ENCODE assay signal across 27 cellular contexts in the genomic region with DNA sequence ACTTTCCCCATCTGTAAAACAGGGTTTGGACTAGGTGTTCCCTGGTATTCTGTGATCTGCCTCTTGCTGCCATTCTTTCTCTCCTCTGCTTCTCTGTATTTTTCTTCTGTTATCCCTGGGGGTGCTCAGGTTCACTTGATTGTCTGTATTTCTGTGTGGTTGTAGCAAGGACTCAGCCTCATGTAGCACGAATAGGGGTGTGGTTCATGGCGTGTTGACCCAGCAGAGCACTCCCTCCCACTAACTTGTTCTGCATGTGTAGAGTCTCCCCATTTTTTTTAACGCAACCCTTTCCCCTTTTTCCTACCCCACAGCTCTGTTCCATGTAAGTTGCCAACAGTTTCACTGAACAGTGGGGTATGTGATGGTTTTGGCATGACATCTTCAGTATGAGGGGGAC. TPM values are rescaled to one million over a fixed set of nuclear protein-coding genes. Genes with fewer than 3 reads are reported as not detected.
DNase-seq lines count a peak whose midpoint lies in the region; ATAC-seq, FAIRE-seq and TF ChIP-seq lines count a peak whose summit lies in the region.
"Had no signal": no experiment of that assay in that cellular context is flagged by ENCODE, and none has a peak within 500 bp of the region (broad histone marks: within the 10 kb centered on the region; RNA-seq: fewer than 3 reads in every experiment).

No MANE protein-coding gene starts in this region.

- H2AFZ ChIP-seq in HepG2 (ENCODE audit: low read length) = no peak overlapping the region
- no peak overlapping the region for H2AFZ ChIP-seq in HCT116 (ENCODE audit: low read depth, low read length, poor library complexity, severe bottlenecking)

- H3K36me3 ChIP-seq in HepG2 (replicated peaks in 1 of 2; ENCODE audit: control insufficient read depth in 1 of 2, insufficient read depth in 2 of 2, low read length in 2 of 2) = peaks cover 5 to 27% of the 10 kb centered on the region in 2 experiments; a peak in 3 of 5 replicates
- H3K36me3 ChIP-seq in right lobe of liver = peaks cover 0 to 31% (median 9%) of the 10 kb centered on the region in 4 donors
- peaks cover 5 to 15% of the 10 kb centered on the region in 2 experiments; a peak in 3 of 4 replicates for H3K36me3 ChIP-seq in HCT116 (ENCODE audit: control insufficient read depth in 1 of 2, insufficient read depth in 2 of 2, low read length in 2 of 2)
- H3K36me3 ChIP-seq in suprapubic skin = peaks cover 37% of the 10 kb centered on the region

- BruUV-seq in HepG2 (replicated peaks; lab: Mats Ljungman, UMichigan) = TSS peak; percentile 37
- TSS peak; percentile 41 for BruUV-seq in HCT116 (replicated peaks; lab: Mats Ljungman, UMichigan)

- no peak overlapping the region for H3K9ac ChIP-seq in HepG2 (ENCODE audit: insufficient read depth, low read depth, low read length)
- H3K9ac ChIP-seq in HCT116 (ENCODE audit: low read length) = no peak overlapping the region

- no peaks in the 10 kb centered on the region for H4K20me1 ChIP-seq in HepG2 (ENCODE audit: insufficient read depth, low read length)
- H4K20me1 ChIP-seq in HCT116 (ENCODE audit: insufficient read depth) = no peaks in the 10 kb centered on the region

- H3K9me3 ChIP-seq in HepG2 (ENCODE audit: low read length) (no peaks in the 10 kb centered on the region), right lobe of liver (no peaks in the 10 kb centered on the region), HCT116 (ENCODE audit: control insufficient read depth in 1 of 2, insufficient read depth in 1 of 2, low read depth in 1 of 2, low read length in 2 of 2) (no peaks in the 10 kb centered on the region), suprapubic skin (no peaks in the 10 kb centered on the region)
- H3K9me3 ChIP-seq: esophagus muscularis mucosa, heart right ventricle, pancreas, Peyer's patch, transverse colon had no signal

- H3K27ac ChIP-seq in HepG2 (ENCODE audit: extremely low read length, insufficient read depth, low read length) (no peak overlapping the region), right lobe of liver (no peak overlapping the region), HCT116 (ENCODE audit: low read depth, low read length) (no peak overlapping the region), suprapubic skin (peak overlapping the region; percentile 1)
- H3K27ac ChIP-seq: coronary artery, esophagus muscularis mucosa, foreskin keratinocyte, pancreas, Peyer's patch, transverse colon had no signal

- no peak for TF ChIP-seq RAD21 in HepG2 (CRISPR knock-in tag; IDR thresholded peaks at IDR 0.05)
- no peak for TF ChIP-seq RAD21 in HCT116 (IDR thresholded peaks at IDR 0.05; ENCODE audit: low read depth)

- RAD21 ChIA-PET in HCT116 (lab: Charles Lee; ENCODE audit: low non-redundant PET in 1 of 2, low total read pairs in 2 of 2, uncharacterized antibody in 2 of 2, unreplicated experiment in 2 of 2) = no interaction called here

- H3K27me3 ChIP-seq in HepG2 (ENCODE audit: control insufficient read depth in 1 of 2, insufficient read depth in 2 of 2, low read length in 2 of 2) (no peaks in the 10 kb centered on the region), right lobe of liver (no peaks in the 10 kb centered on the region), HCT116 (ENCODE audit: insufficient read depth, low read length) (no peaks in the 10 kb centered on the region), suprapubic skin (no peaks in the 10 kb centered on the region)
- H3K27me3 ChIP-seq: esophagus muscularis mucosa, foreskin keratinocyte, heart right ventricle, pancreas, Peyer's patch, transverse colon had no signal

- H3K4me3 ChIP-seq in HepG2 (replicated peaks in 1 of 3; ENCODE audit: insufficient read depth in 1 of 3, low read depth in 2 of 3, low read length in 3 of 3) = no peak overlapping the region
- H3K4me3 ChIP-seq in right lobe of liver = no peak overlapping the region
- no peak overlapping the region for H3K4me3 ChIP-seq in HCT116 (replicated peaks in 1 of 2; ENCODE audit: low read depth in 1 of 2, low read length in 2 of 2)
- H3K4me3 ChIP-seq in suprapubic skin = no peak overlapping the region
- H3K4me3 ChIP-seq: coronary artery, esophagus muscularis mucosa, heart right ventricle, pancreas, Peyer's patch, transverse colon had no signal

- no peak overlapping the region for H3K4me2 ChIP-seq in HepG2 (ENCODE audit: low read depth, low read length)
- H3K4me2 ChIP-seq in HCT116 (ENCODE audit: low read length) = no peak overlapping the region

- no peak for FAIRE-seq in HepG2 (lab: Jason Lieb, UNC)
- FAIRE-seq: bronchial epithelial cell, kidney, pancreas had no signal

- TF ChIP-seq CTCF in HepG2 (CRISPR knock-in tag; IDR thresholded peaks at IDR 0.05) (no peak), right lobe of liver (IDR thresholded peaks at IDR 0.05) (no peak), HCT116 (IDR thresholded peaks at IDR 0.05 in 2 of 3, conservative IDR thresholded peaks at IDR 0.05 in 1 of 3; ENCODE audit: borderline replicate concordance in 1 of 3, insufficient read depth in 1 of 3, low read depth in 2 of 3, low read length in 2 of 3) (no peak), suprapubic skin (IDR thresholded peaks at IDR 0.05) (no peak)

- POLR2A ChIA-PET in HepG2 (lab: Yijun Ruan, JAX) (no interaction called here), HCT116 (lab: Charles Lee) (no interaction called here)

- TF ChIP-seq EP300 in HepG2 (IDR thresholded peaks at IDR 0.05; ENCODE audit: low read depth in 2 of 2, low read length in 2 of 2) (no peak), HepG2 (CRISPR knock-in tag; IDR thresholded peaks at IDR 0.05; ENCODE audit: borderline replicate concordance) (no peak), suprapubic skin (IDR thresholded peaks at IDR 0.05) (no peak)

- no peaks in the 10 kb centered on the region for H3K79me2 ChIP-seq in HepG2 (ENCODE audit: insufficient read depth, low read length)
- no peaks in the 10 kb centered on the region for H3K79me2 ChIP-seq in HCT116 (ENCODE audit: insufficient read depth, low read length)

- DNase-seq in HepG2 (ENCODE audit: low spot score) (no peak), right lobe of liver (no peak), HCT116 (ENCODE audit: low read depth, low spot score) (no peak), suprapubic skin (ENCODE audit: low spot score in 2 of 2) (no peak), OCI-M2 (lab: John Stamatoyannopoulos, UW; ENCODE audit: unreplicated experiment) (no peak)
- DNase-seq: activated CD4-positive, alpha-beta memory T cell treated with anti-CD3 and anti-CD28 coated beads for 36 hours; activated CD4-positive, alpha-beta T cell treated with anti-CD3 and anti-CD28 coated beads for 1 hour; activated effector memory CD4-positive, alpha-beta T cell treated with anti-CD3 and anti-CD28 coated beads, Interleukin-2, amount 50 U/mL, for 16 hours; activated naive CD8-positive, alpha-beta T cell treated with anti-CD3 and anti-CD28 coated beads, Interleukin-2, amount 10 ng/mL, durations not matched to agents 7 days and 5 days; aorta; DMS79 treated with DMSO at 0.1 percent for 48 hours; foreskin keratinocyte; GDM1; heart right ventricle; kidney; NCI-H1048; pancreas; Peyer's patch; SIG-M5; stimulated activated CD4-positive, alpha-beta T cell treated with anti-CD3 and anti-CD28 coated beads, Interleukin-1b, Interleukin-23, amount 100 ng/mL, for 48 hours; transverse colon had no signal

- CTCF ChIA-PET in HepG2 (lab: Yijun Ruan, JAX; ENCODE audit: low intra/inter-chr PET ratio, low total read pairs) (no interaction called here), HCT116 (lab: Charles Lee) (no interaction called here)

- in situ Hi-C loops in HepG2 (cut with HindIII; ENCODE audit: extremely low pct_ligation_motif_present, low pct_unique_long_range_greater_than_20kb) = no loop called here

- H3K4me1 ChIP-seq in HepG2 (ENCODE audit: insufficient read depth, low read length) (no peaks in the 10 kb centered on the region), right lobe of liver (no peaks in the 10 kb centered on the region), HCT116 (ENCODE audit: control insufficient read depth in 1 of 2, insufficient read depth in 2 of 2, low read length in 2 of 2) (peaks cover 5% of the 10 kb centered on the region in 2 experiments; a peak in 3 of 4 replicates), suprapubic skin (peaks cover 19% of the 10 kb centered on the region)
- H3K4me1 ChIP-seq: foreskin keratinocyte, pancreas, Peyer's patch, transverse colon had no signal

- WGBS in HepG2 (ENCODE audit: low lambda C conversion rate) = 85% methylated on average over 3 of the region's 3 CpGs
- 100% methylated on average over 3 of the region's 3 CpGs for WGBS in right lobe of liver (ENCODE audit: insufficient coverage, low coverage, low lambda C conversion rate, missing lambda C conversion rate)
- WGBS in suprapubic skin = 61% methylated on average over 3 of the region's 3 CpGs

- intact Hi-C loops in HepG2 (cut with micrococcal nuclease; ENCODE audit: unreplicated experiment) = no loop called here
- intact Hi-C loops in right lobe of liver (cut with DNase I) = no loop called here
- intact Hi-C loops in HCT116 (cut with micrococcal nuclease) = no loop called here

- TF ChIP-seq POLR2A in HepG2 (IDR thresholded peaks at IDR 0.05; ENCODE audit: insufficient read depth in 1 of 2, low read depth in 2 of 2, low read length in 2 of 2) (no peak), right lobe of liver (IDR thresholded peaks at IDR 0.05) (no peak), HCT116 (IDR thresholded peaks at IDR 0.05; ENCODE audit: borderline replicate concordance, extremely low read depth, insufficient read depth, insufficient read length) (no peak), suprapubic skin (IDR thresholded peaks at IDR 0.05) (no peak)

- no peaks in the 10 kb centered on the region for H3K9me2 ChIP-seq in HCT116 (ENCODE audit: insufficient read depth)

- ATAC-seq in HepG2 = no peak
- no peak for ATAC-seq in right lobe of liver
- no peak for ATAC-seq in HCT116
- peak; percentile 43 for ATAC-seq in esophagus mucosa
- no peak for ATAC-seq in HG03460 (IDR thresholded peaks at IDR 0.05; ENCODE audit: unreplicated experiment)
- ATAC-seq in HG02610 (IDR thresholded peaks at IDR 0.05; ENCODE audit: unreplicated experiment) = no peak
- ATAC-seq: foreskin keratinocyte, pancreas had no signal

RNA-seq across cellular contexts. Expression of a gene that starts 1.2 kb away (rescaled TPM):
- total RNA-seq in HepG2 (2016; rRNA removed; fragmentation: Illumina TruSeq; extraction: Trizol) = 0.20 and 0.40 TPM in 2 replicates
- 0.10 and 0.62 TPM in 2 replicates for total RNA-seq in HepG2 (2016; cell fraction: cytosol; rRNA removed; fragmentation: Illumina TruSeq; extraction: Trizol; ENCODE audit: low read depth)
- 0.19 and 0.41 TPM in 2 replicates for total RNA-seq in HepG2 (2016; cell fraction: insoluble cytoplasmic fraction; rRNA removed; fragmentation: Illumina TruSeq; extraction: Trizol)
- 0.21 and 0.40 TPM in 2 replicates for total RNA-seq in HepG2 (2016; cell fraction: membrane; rRNA removed; fragmentation: Illumina TruSeq; extraction: Trizol)
- total RNA-seq in HepG2 (2016; cell fraction: nucleus; rRNA removed; fragmentation: Illumina TruSeq; extraction: Trizol) = 0.50 and 1.3 TPM in 2 replicates
- 0.84 and 1.1 TPM in 2 replicates for polyA plus RNA-seq in HepG2 (2011; rRNA removed)
- 0.13 and 0.17 TPM in 2 replicates for polyA plus RNA-seq in HepG2 (2011; cell fraction: cytosol; rRNA removed)
- polyA plus RNA-seq in HepG2 (2011; cell fraction: nucleus; rRNA removed) = 3.3 and 3.7 TPM in 2 replicates
- 0.52 and 0.79 TPM in 2 replicates for polyA plus RNA-seq in HepG2 (2012)
- 0.08 TPM in 2 replicates for polyA plus RNA-seq in HepG2 (2016; cell fraction: cytosol; fragmentation: Illumina TruSeq; extraction: Trizol; ENCODE audit: low read depth)
- polyA plus RNA-seq in HepG2 (2016; cell fraction: insoluble cytoplasmic fraction; fragmentation: Illumina TruSeq; extraction: Trizol; ENCODE audit: low read depth) = 0.33 TPM in 1 of 2 replicates, not detected in the other
- polyA plus RNA-seq in HepG2 (2016; cell fraction: membrane; fragmentation: Illumina TruSeq; extraction: Trizol; ENCODE audit: low read depth) = 0.05 and 0.16 TPM in 2 replicates
- 1.8 and 2.4 TPM in 2 replicates for polyA plus RNA-seq in HepG2 (2016; cell fraction: nucleus; fragmentation: Illumina TruSeq; extraction: Trizol; ENCODE audit: insufficient read depth, low read depth)
- 0.66 and 1.5 TPM in 2 replicates for polyA minus RNA-seq in HepG2 (2011; rRNA and poly(A)+ RNA removed; ENCODE audit: low replicate concordance)
- polyA minus RNA-seq in HepG2 (2011; cell fraction: cytosol; rRNA and poly(A)+ RNA removed) = 0.26 TPM in 1 of 2 replicates, not detected in the other
- polyA minus RNA-seq in HepG2 (2011; cell fraction: nucleus; rRNA and poly(A)+ RNA removed) = 1.2 and 2.1 TPM in 2 replicates
- under 1 TPM in 5 of 6 experiments, not detected in 1; 0.12 to 0.76 (median 0.42) TPM for total RNA-seq in right lobe of liver
- 0.86 TPM for total RNA-seq in HCT116 (2021; ENCODE audit: unreplicated experiment)
- polyA plus RNA-seq in HCT116 (2012) = 0.82 and 0.85 TPM in 2 replicates
- 55.8 TPM for total RNA-seq in esophagus mucosa
- 100 to 1,000 TPM; 196 to 492 (median 251) TPM for total RNA-seq in suprapubic skin

RNA-seq across cellular contexts. Expression of a gene that starts 12.4 kb away (rescaled TPM):
- total RNA-seq in HepG2 (2016; rRNA removed; fragmentation: Illumina TruSeq; extraction: Trizol) (0.74 and 1.5 TPM in 2 replicates), right lobe of liver (1 to 10 TPM; 2.4 to 5.7 (median 3.8) TPM), HCT116 (2021; ENCODE audit: unreplicated experiment) (not detected), esophagus mucosa (1.3 TPM), suprapubic skin (1 to 10 TPM; 2.7 to 4.7 (median 3.9) TPM)
- 1.6 and 2.0 TPM in 2 replicates for total RNA-seq in HepG2 (2016; cell fraction: cytosol; rRNA removed; fragmentation: Illumina TruSeq; extraction: Trizol; ENCODE audit: low read depth)
- 0.97 and 2.5 TPM in 2 replicates for total RNA-seq in HepG2 (2016; cell fraction: insoluble cytoplasmic fraction; rRNA removed; fragmentation: Illumina TruSeq; extraction: Trizol)
- total RNA-seq in HepG2 (2016; cell fraction: membrane; rRNA removed; fragmentation: Illumina TruSeq; extraction: Trizol) = 1.8 and 3.1 TPM in 2 replicates
- 1.8 and 2.4 TPM in 2 replicates for total RNA-seq in HepG2 (2016; cell fraction: nucleus; rRNA removed; fragmentation: Illumina TruSeq; extraction: Trizol)
- polyA plus RNA-seq in HepG2 (2011; rRNA removed) = 3.2 TPM in 2 replicates
- polyA plus RNA-seq in HepG2 (2011; cell fraction: cytosol; rRNA removed) = 2.1 and 3.0 TPM in 2 replicates
- 2.1 and 2.2 TPM in 2 replicates for polyA plus RNA-seq in HepG2 (2011; cell fraction: nucleus; rRNA removed)
- polyA plus RNA-seq in HepG2 (2012) = 2.4 and 3.1 TPM in 2 replicates
- polyA plus RNA-seq in HepG2 (2016; cell fraction: cytosol; fragmentation: Illumina TruSeq; extraction: Trizol; ENCODE audit: low read depth) = 4.5 and 4.8 TPM in 2 replicates
- 1.9 TPM in 2 replicates for polyA plus RNA-seq in HepG2 (2016; cell fraction: insoluble cytoplasmic fraction; fragmentation: Illumina TruSeq; extraction: Trizol; ENCODE audit: low read depth)
- polyA plus RNA-seq in HepG2 (2016; cell fraction: membrane; fragmentation: Illumina TruSeq; extraction: Trizol; ENCODE audit: low read depth) = 3.8 and 4.5 TPM in 2 replicates
- polyA plus RNA-seq in HepG2 (2016; cell fraction: nucleus; fragmentation: Illumina TruSeq; extraction: Trizol; ENCODE audit: insufficient read depth, low read depth) = 3.4 and 4.3 TPM in 2 replicates
- polyA minus RNA-seq in HepG2 (2011; rRNA and poly(A)+ RNA removed; ENCODE audit: low replicate concordance) = 2.7 and 2.8 TPM in 2 replicates
- polyA minus RNA-seq in HepG2 (2011; cell fraction: cytosol; rRNA and poly(A)+ RNA removed) = 2.5 and 3.3 TPM in 2 replicates
- polyA minus RNA-seq in HepG2 (2011; cell fraction: nucleus; rRNA and poly(A)+ RNA removed) = 1.3 and 1.7 TPM in 2 replicates
- polyA plus RNA-seq in HCT116 (2012) = 0.15 and 0.31 TPM in 2 replicates

RNA-seq across cellular contexts. Expression of a gene that starts 24.3 kb away (rescaled TPM):
- 17.6 and 18.8 TPM in 2 replicates for total RNA-seq in HepG2 (2016; rRNA removed; fragmentation: Illumina TruSeq; extraction: Trizol)
- total RNA-seq in HepG2 (2016; cell fraction: cytosol; rRNA removed; fragmentation: Illumina TruSeq; extraction: Trizol; ENCODE audit: low read depth) = 4.7 and 5.2 TPM in 2 replicates
- 18.1 and 20.0 TPM in 2 replicates for total RNA-seq in HepG2 (2016; cell fraction: insoluble cytoplasmic fraction; rRNA removed; fragmentation: Illumina TruSeq; extraction: Trizol)
- 14.1 and 15.1 TPM in 2 replicates for total RNA-seq in HepG2 (2016; cell fraction: membrane; rRNA removed; fragmentation: Illumina TruSeq; extraction: Trizol)
- total RNA-seq in HepG2 (2016; cell fraction: nucleus; rRNA removed; fragmentation: Illumina TruSeq; extraction: Trizol) = 14.5 and 16.7 TPM in 2 replicates
- 17.9 and 20.5 TPM in 2 replicates for polyA plus RNA-seq in HepG2 (2011; rRNA removed)
- 10.0 and 12.8 TPM in 2 replicates for polyA plus RNA-seq in HepG2 (2011; cell fraction: cytosol; rRNA removed)
- polyA plus RNA-seq in HepG2 (2011; cell fraction: nucleus; rRNA removed) = 31.2 and 42.5 TPM in 2 replicates
- polyA plus RNA-seq in HepG2 (2012) = 9.4 and 12.3 TPM in 2 replicates
- polyA plus RNA-seq in HepG2 (2016; cell fraction: cytosol; fragmentation: Illumina TruSeq; extraction: Trizol; ENCODE audit: low read depth) = 1.9 and 2.9 TPM in 2 replicates
- 14.6 and 17.0 TPM in 2 replicates for polyA plus RNA-seq in HepG2 (2016; cell fraction: insoluble cytoplasmic fraction; fragmentation: Illumina TruSeq; extraction: Trizol; ENCODE audit: low read depth)
- polyA plus RNA-seq in HepG2 (2016; cell fraction: membrane; fragmentation: Illumina TruSeq; extraction: Trizol; ENCODE audit: low read depth) = 6.3 and 7.7 TPM in 2 replicates
- polyA plus RNA-seq in HepG2 (2016; cell fraction: nucleus; fragmentation: Illumina TruSeq; extraction: Trizol; ENCODE audit: insufficient read depth, low read depth) = 26.8 and 28.1 TPM in 2 replicates
- polyA minus RNA-seq in HepG2 (2011; rRNA and poly(A)+ RNA removed; ENCODE audit: low replicate concordance) = 15.8 and 81.0 TPM in 2 replicates
- polyA minus RNA-seq in HepG2 (2011; cell fraction: cytosol; rRNA and poly(A)+ RNA removed) = 8.8 and 9.2 TPM in 2 replicates
- 12.6 and 19.9 TPM in 2 replicates for polyA minus RNA-seq in HepG2 (2011; cell fraction: nucleus; rRNA and poly(A)+ RNA removed)
- total RNA-seq in right lobe of liver = 10 to 100 TPM; 15.9 to 37.5 (median 27.3) TPM
- total RNA-seq in HCT116 (2021; ENCODE audit: unreplicated experiment) = 50.5 TPM
- polyA plus RNA-seq in HCT116 (2012) = 25.2 and 30.7 TPM in 2 replicates
- total RNA-seq in esophagus mucosa = 118 TPM
- total RNA-seq in suprapubic skin = 100 to 1,000 TPM; 109 to 122 (median 115) TPM

RNA-seq across cellular contexts. Expression of a gene that starts 25.0 kb away (rescaled TPM):
- total RNA-seq in HepG2 (2016; rRNA removed; fragmentation: Illumina TruSeq; extraction: Trizol) = 0.17 and 0.22 TPM in 2 replicates
- total RNA-seq in HepG2 (2016; cell fraction: cytosol; rRNA removed; fragmentation: Illumina TruSeq; extraction: Trizol; ENCODE audit: low read depth) = 0.09 TPM in 1 of 2 replicates, not detected in the other
- 0.11 and 0.22 TPM in 2 replicates for total RNA-seq in HepG2 (2016; cell fraction: insoluble cytoplasmic fraction; rRNA removed; fragmentation: Illumina TruSeq; extraction: Trizol)
- total RNA-seq in HepG2 (2016; cell fraction: membrane; rRNA removed; fragmentation: Illumina TruSeq; extraction: Trizol) = 0.17 and 0.19 TPM in 2 replicates
- total RNA-seq in HepG2 (2016; cell fraction: nucleus; rRNA removed; fragmentation: Illumina TruSeq; extraction: Trizol) = 0.09 TPM in 1 of 2 replicates, not detected in the other
- 0.14 and 0.21 TPM in 2 replicates for polyA plus RNA-seq in HepG2 (2011; rRNA removed)
- 0.07 and 0.19 TPM in 2 replicates for polyA plus RNA-seq in HepG2 (2011; cell fraction: cytosol; rRNA removed)
- 0.11 and 0.17 TPM in 2 replicates for polyA plus RNA-seq in HepG2 (2011; cell fraction: nucleus; rRNA removed)
- polyA plus RNA-seq in HepG2 (2012) = 0.25 and 0.31 TPM in 2 replicates
- 0.06 and 0.08 TPM in 2 replicates for polyA plus RNA-seq in HepG2 (2016; cell fraction: cytosol; fragmentation: Illumina TruSeq; extraction: Trizol; ENCODE audit: low read depth)
- polyA plus RNA-seq in HepG2 (2016; cell fraction: insoluble cytoplasmic fraction; fragmentation: Illumina TruSeq; extraction: Trizol; ENCODE audit: low read depth) = 0.19 and 0.23 TPM in 2 replicates
- polyA plus RNA-seq in HepG2 (2016; cell fraction: membrane; fragmentation: Illumina TruSeq; extraction: Trizol; ENCODE audit: low read depth) = 0.06 and 0.14 TPM in 2 replicates
- polyA plus RNA-seq in HepG2 (2016; cell fraction: nucleus; fragmentation: Illumina TruSeq; extraction: Trizol; ENCODE audit: insufficient read depth, low read depth) = 0.40 TPM in 1 of 2 replicates, not detected in the other
- polyA minus RNA-seq in HepG2 (2011; rRNA and poly(A)+ RNA removed; ENCODE audit: low replicate concordance) = 0.04 and 0.47 TPM in 2 replicates
- polyA minus RNA-seq in HepG2 (2011; cell fraction: cytosol; rRNA and poly(A)+ RNA removed) = not detected in 2 replicates
- 0.13 and 0.25 TPM in 2 replicates for polyA minus RNA-seq in HepG2 (2011; cell fraction: nucleus; rRNA and poly(A)+ RNA removed)
- total RNA-seq in right lobe of liver = under 1 TPM; 0.24 to 0.56 (median 0.40) TPM
- 0.17 TPM for total RNA-seq in HCT116 (2021; ENCODE audit: unreplicated experiment)
- polyA plus RNA-seq in HCT116 (2012) = 0.41 and 0.91 TPM in 2 replicates
- total RNA-seq in esophagus mucosa = 0.80 TPM
- total RNA-seq in suprapubic skin = 1 to 10 TPM in 3 of 4 donors, under 1 TPM in 1; 0.24 to 1.5 (median 1.2) TPM

RNA-seq across cellular contexts. Expression of a gene that starts 26.9 kb away (rescaled TPM):
- total RNA-seq in HepG2 (2016; rRNA removed; fragmentation: Illumina TruSeq; extraction: Trizol) (19.0 and 26.2 TPM in 2 replicates), right lobe of liver (10 to 100 TPM in 4 of 6 experiments, 1 to 10 TPM in 2; 4.7 to 12.0 (median 10.1) TPM), HCT116 (2021; ENCODE audit: unreplicated experiment) (20.2 TPM), esophagus mucosa (14.3 TPM), suprapubic skin (10 to 100 TPM; 16.5 to 24.2 (median 20.4) TPM)
- total RNA-seq in HepG2 (2016; cell fraction: cytosol; rRNA removed; fragmentation: Illumina TruSeq; extraction: Trizol; ENCODE audit: low read depth) = 12.5 and 13.5 TPM in 2 replicates
- 18.9 and 24.2 TPM in 2 replicates for total RNA-seq in HepG2 (2016; cell fraction: insoluble cytoplasmic fraction; rRNA removed; fragmentation: Illumina TruSeq; extraction: Trizol)
- 15.0 and 18.8 TPM in 2 replicates for total RNA-seq in HepG2 (2016; cell fraction: membrane; rRNA removed; fragmentation: Illumina TruSeq; extraction: Trizol)
- 10.4 and 11.9 TPM in 2 replicates for total RNA-seq in HepG2 (2016; cell fraction: nucleus; rRNA removed; fragmentation: Illumina TruSeq; extraction: Trizol)
- 24.4 and 31.9 TPM in 2 replicates for polyA plus RNA-seq in HepG2 (2011; rRNA removed)
- polyA plus RNA-seq in HepG2 (2011; cell fraction: cytosol; rRNA removed) = 27.4 and 28.5 TPM in 2 replicates
- polyA plus RNA-seq in HepG2 (2011; cell fraction: nucleus; rRNA removed) = 14.1 and 14.8 TPM in 2 replicates
- 15.7 and 18.3 TPM in 2 replicates for polyA plus RNA-seq in HepG2 (2012)
- 4.3 and 5.1 TPM in 2 replicates for polyA plus RNA-seq in HepG2 (2016; cell fraction: cytosol; fragmentation: Illumina TruSeq; extraction: Trizol; ENCODE audit: low read depth)
- polyA plus RNA-seq in HepG2 (2016; cell fraction: insoluble cytoplasmic fraction; fragmentation: Illumina TruSeq; extraction: Trizol; ENCODE audit: low read depth) = 30.3 and 30.6 TPM in 2 replicates
- polyA plus RNA-seq in HepG2 (2016; cell fraction: membrane; fragmentation: Illumina TruSeq; extraction: Trizol; ENCODE audit: low read depth) = 12.6 and 13.9 TPM in 2 replicates
- 18.7 and 18.9 TPM in 2 replicates for polyA plus RNA-seq in HepG2 (2016; cell fraction: nucleus; fragmentation: Illumina TruSeq; extraction: Trizol; ENCODE audit: insufficient read depth, low read depth)
- 47.8 and 51.4 TPM in 2 replicates for polyA minus RNA-seq in HepG2 (2011; rRNA and poly(A)+ RNA removed; ENCODE audit: low replicate concordance)
- 18.1 and 20.1 TPM in 2 replicates for polyA minus RNA-seq in HepG2 (2011; cell fraction: cytosol; rRNA and poly(A)+ RNA removed)
- 10.6 and 12.7 TPM in 2 replicates for polyA minus RNA-seq in HepG2 (2011; cell fraction: nucleus; rRNA and poly(A)+ RNA removed)
- polyA plus RNA-seq in HCT116 (2012) = 12.5 and 16.3 TPM in 2 replicates

Comparison
In these comparisons a context has a peak if more than half of its experiments do, and no peak if none do; other contexts are left out.
1. RNA of a gene that starts 1.2 kb away (total RNA-seq): 196 to 492 TPM in suprapubic skin and 55.8 TPM in esophagus mucosa (single experiment); 0.86 TPM in HCT116 (single experiment), 0.12 to 0.76 TPM in right lobe of liver and 0.10 to 1.3 TPM in HepG2; every median in the first group is over 10 times any median in the second.